ENCODE assay signal across 18 cellular contexts in genomic region chr18:9092665-9093064, GRCh38. TPM values are rescaled to one million over a fixed set of nuclear protein-coding genes. Genes with fewer than 3 reads are reported as not detected.
A peak's percentile ranks its signal among the peaks of the same experiment; 100 is the strongest.
DNase-seq lines count a peak whose midpoint lies in the region; ATAC-seq and TF ChIP-seq lines count a peak whose summit lies in the region.
"Had no signal": no experiment of that assay in that cellular context is flagged by ENCODE, and none has a peak within 500 bp of the region (broad histone marks: within the 10 kb centered on the region; RNA-seq: fewer than 3 reads in every experiment).

No MANE protein-coding gene starts in this region.

- no peaks in the 10 kb centered on the region for H3K27me3 Mint-ChIP-seq in T-helper 17 cell
- no peaks in the 10 kb centered on the region for H3K27me3 Mint-ChIP-seq in stimulated activated naive B cell treated with anti-CD40 and anti-IgM and Interleukin-4, amounts not matched to agents 10 μg/mL and 1 μg/mL and 100 μg/mL, for 72 hours
- H3K27me3 Mint-ChIP-seq: B cell, progenitor cell of endocrine pancreas had no signal

- no peaks in the 10 kb centered on the region for H3K9me3 ChIP-seq in heart right ventricle
- no peaks in the 10 kb centered on the region for H3K9me3 ChIP-seq in right atrium auricular region
- no peaks in the 10 kb centered on the region for H3K9me3 ChIP-seq in T-helper 17 cell (ENCODE audit: control insufficient read depth, low read length, poor library complexity, severe bottlenecking)

- peak in 6 of 8 donors; percentile 35 to 67 (median 56) for ATAC-seq in heart right ventricle
- no peak for ATAC-seq in T-helper 17 cell
- ATAC-seq in stimulated activated effector memory CD8-positive, alpha-beta T cell treated with anti-CD3 and anti-CD28 coated beads, Interleukin-12 subunit alpha, Interleukin-12 subunit beta, amount 100 ng/mL, for 72 hours: no peak
- no peak for ATAC-seq in GM21381 (IDR thresholded peaks at IDR 0.05; ENCODE audit: unreplicated experiment)
- no peak for ATAC-seq in stimulated activated naive B cell treated with anti-CD40 and anti-IgM and Interleukin-4, amounts not matched to agents 10 μg/mL and 1 μg/mL and 100 μg/mL, for 72 hours (replicated peaks)

- WGBS in heart right ventricle, 2 donors: 47 to 54% methylated on average over 2 of the region's 2 CpGs

- peak overlapping the region; percentile 99 for H3K27ac Mint-ChIP-seq in T-helper 17 cell
- peak overlapping the region; percentile 100 for H3K27ac Mint-ChIP-seq in stimulated activated effector memory CD8-positive, alpha-beta T cell treated with anti-CD3 and anti-CD28 coated beads, Interleukin-12 subunit alpha, Interleukin-12 subunit beta, amount 100 ng/mL, for 72 hours
- H3K27ac Mint-ChIP-seq in stimulated activated naive B cell treated with anti-CD40 and anti-IgM and Interleukin-4, amounts not matched to agents 10 μg/mL and 1 μg/mL and 100 μg/mL, for 72 hours: no peak overlapping the region
- H3K27ac Mint-ChIP-seq: progenitor cell of endocrine pancreas had no signal

- peaks cover 4% of the 10 kb centered on the region for H3K36me3 Mint-ChIP-seq in T-helper 17 cell (ENCODE audit: low read depth)
- peaks cover 78% of the 10 kb centered on the region for H3K36me3 Mint-ChIP-seq in stimulated activated effector memory CD8-positive, alpha-beta T cell treated with anti-CD3 and anti-CD28 coated beads, Interleukin-12 subunit alpha, Interleukin-12 subunit beta, amount 100 ng/mL, for 72 hours
- no peaks in the 10 kb centered on the region for H3K36me3 Mint-ChIP-seq in stimulated activated naive B cell treated with anti-CD40 and anti-IgM and Interleukin-4, amounts not matched to agents 10 μg/mL and 1 μg/mL and 100 μg/mL, for 72 hours

- H3K36me3 ChIP-seq in heart right ventricle (no peaks in the 10 kb centered on the region), right atrium auricular region (no peaks in the 10 kb centered on the region)

- H3K4me1 ChIP-seq in heart right ventricle (peaks cover 0 to 41% (median 6%) of the 10 kb centered on the region in 9 donors), right atrium auricular region (no peaks in the 10 kb centered on the region)

- TF ChIP-seq CTCF in heart right ventricle (IDR thresholded peaks at IDR 0.05) (no peak), right atrium auricular region (IDR thresholded peaks at IDR 0.05) (no peak)

- H3K27ac ChIP-seq in heart right ventricle (peak overlapping the region in 3 of 10 donors; percentile 45 to 61 (median 48)), right atrium auricular region (no peak overlapping the region)
- H3K27ac ChIP-seq: SK-N-MC had no signal

- no peaks in the 10 kb centered on the region for H3K27me3 ChIP-seq in heart right ventricle
- no peaks in the 10 kb centered on the region for H3K27me3 ChIP-seq in right atrium auricular region

- intact Hi-C loops in heart right ventricle (cut with DNase I): no loop called here

- no peak overlapping the region for H3K4me3 Mint-ChIP-seq in T-helper 17 cell
- peak overlapping the region; percentile 11 for H3K4me3 Mint-ChIP-seq in stimulated activated effector memory CD8-positive, alpha-beta T cell treated with anti-CD3 and anti-CD28 coated beads, Interleukin-12 subunit alpha, Interleukin-12 subunit beta, amount 100 ng/mL, for 72 hours
- no peak overlapping the region for H3K4me3 Mint-ChIP-seq in stimulated activated naive B cell treated with anti-CD40 and anti-IgM and Interleukin-4, amounts not matched to agents 10 μg/mL and 1 μg/mL and 100 μg/mL, for 72 hours
- H3K4me3 Mint-ChIP-seq: B cell had no signal

- H3K4me3 ChIP-seq in heart right ventricle: no peak overlapping the region
- no peak overlapping the region for H3K4me3 ChIP-seq in right atrium auricular region
- H3K4me3 ChIP-seq: SK-N-MC had no signal

- H3K4me1 Mint-ChIP-seq in T-helper 17 cell: peaks cover 52% of the 10 kb centered on the region
- peaks cover 85% of the 10 kb centered on the region for H3K4me1 Mint-ChIP-seq in stimulated activated effector memory CD8-positive, alpha-beta T cell treated with anti-CD3 and anti-CD28 coated beads, Interleukin-12 subunit alpha, Interleukin-12 subunit beta, amount 100 ng/mL, for 72 hours
- peaks cover 14 to 32% of the 10 kb centered on the region in 2 donors for H3K4me1 Mint-ChIP-seq in stimulated activated naive B cell treated with anti-CD40 and anti-IgM and Interleukin-4, amounts not matched to agents 10 μg/mL and 1 μg/mL and 100 μg/mL, for 72 hours

- H3K9me3 Mint-ChIP-seq in stimulated activated effector memory CD8-positive, alpha-beta T cell treated with anti-CD3 and anti-CD28 coated beads, Interleukin-12 subunit alpha, Interleukin-12 subunit beta, amount 100 ng/mL, for 72 hours: no peaks in the 10 kb centered on the region
- no peaks in the 10 kb centered on the region for H3K9me3 Mint-ChIP-seq in stimulated activated naive B cell treated with anti-CD40 and anti-IgM and Interleukin-4, amounts not matched to agents 10 μg/mL and 1 μg/mL and 100 μg/mL, for 72 hours

- DNase-seq in heart right ventricle (no peak), right atrium auricular region (ENCODE audit: low spot score) (no peak), T-helper 17 cell (no peak), fibroblast of peridontal ligament (ENCODE audit: extremely low read depth) (peak; percentile 37), cerebellar nuclear complex (lab: John Stamatoyannopoulos, UW) (no peak)
- DNase-seq in stimulated activated effector memory CD8-positive, alpha-beta T cell treated with anti-CD3 and anti-CD28 coated beads, Interleukin-12 subunit alpha, Interleukin-12 subunit beta, amount 100 ng/mL, for 72 hours (ENCODE audit: low spot score in 2 of 2): no peak
- DNase-seq in stimulated activated naive B cell treated with anti-CD40 and anti-IgM and Interleukin-4, amounts not matched to agents 10 μg/mL and 1 μg/mL and 100 μg/mL, for 72 hours: no peak
- DNase-seq: activated effector memory CD4-positive, alpha-beta T cell treated with anti-CD3 and anti-CD28 coated beads, Interleukin-2, amount 50 U/mL, for 16 hours; central memory CD4-positive, alpha-beta T cell; KBM-7; NCI-H187 treated with DMSO at 0.1 percent for 48 hours; NCI-H82; stimulated activated CD4-positive, alpha-beta T cell treated with anti-CD3 and anti-CD28 coated beads, Interleukin-4, amount 100 ng/mL, for 24 hours; stimulated activated naive CD4-positive, alpha-beta T cell treated with Interleukin-2 at 50 U/mL for 16 hours had no signal

RNA-seq across cellular contexts. Expression of gene NDUFV2, which starts 9.8 kb away (rescaled TPM):
- 100 to 1,000 TPM; 362 to 529 (median 480) TPM for total RNA-seq in heart right ventricle
- 1,000 to 10,000 TPM in 1 of 2 donors, 100 to 1,000 TPM in 1; 486 to 1,061 TPM for polyA plus RNA-seq in heart right ventricle
- 100 to 1,000 TPM; 167 to 225 TPM for total RNA-seq in right atrium auricular region
- total RNA-seq in T-helper 17 cell: 100 to 1,000 TPM; 222 to 231 TPM

RNA-seq across cellular contexts. Expression of gene ANKRD12, which starts 43.9 kb away (rescaled TPM):
- total RNA-seq in heart right ventricle (10 to 100 TPM; 34.5 to 70.2 (median 55.5) TPM), right atrium auricular region (10 to 100 TPM; 22.3 to 32.3 TPM), T-helper 17 cell (100 to 1,000 TPM; 191 to 257 TPM)
- 10 to 100 TPM in 1 of 2 donors, 1 to 10 TPM in 1; 3.1 to 69.9 TPM for polyA plus RNA-seq in heart right ventricle

Comparison
In these comparisons a context has a peak if more than half of its experiments do, and no peak if none do; other contexts are left out.
1. ATAC-seq: peak in heart right ventricle (6 of 8); none in T-helper 17 cell (single experiment), stimulated activated effector memory CD8-positive, alpha-beta T cell treated with anti-CD3 and anti-CD28 coated beads, Interleukin-12 subunit alpha, Interleukin-12 subunit beta, amount 100 ng/mL, for 72 hours (single experiment), GM21381 (single experiment) and stimulated activated naive B cell treated with anti-CD40 and anti-IgM and Interleukin-4, amounts not matched to agents 10 μg/mL and 1 μg/mL and 100 μg/mL, for 72 hours (0 of 2).